Comparison of ENCODE assay signal across 25 cellular contexts in genomic region chr17:63390090-63390489, GRCh38. TPM values are rescaled to one million over a fixed set of nuclear protein-coding genes. Genes with fewer than 3 reads are reported as not detected.
DNase-seq lines count a peak whose midpoint lies in the region; ATAC-seq, FAIRE-seq and TF ChIP-seq lines count a peak whose summit lies in the region.
"Had no signal": no experiment of that assay in that cellular context is flagged by ENCODE, and none has a peak within 500 bp of the region (broad histone marks: within the 10 kb centered on the region; RNA-seq: fewer than 3 reads in every experiment).

No MANE protein-coding gene starts in this region.

- ATAC-seq in GM21529 (IDR thresholded peaks at IDR 0.05; ENCODE audit: unreplicated experiment) (peak; percentile 91), GM12878 (peak; percentile 90)
- ATAC-seq: GM23338, PC-3 had no signal

- H2AFZ ChIP-seq in GM12878 (ENCODE audit: control insufficient read depth, low read depth, low read length): no peak overlapping the region
- H2AFZ ChIP-seq: GM23338 had no signal

- no peak for TF ChIP-seq EP300 in GM12878 (IDR thresholded peaks at IDR 0.05; ENCODE audit: borderline replicate concordance in 1 of 2, control insufficient read depth in 1 of 2, low read depth in 2 of 2, low read length in 2 of 2)

- H3K4me2 ChIP-seq in GM12878 (ENCODE audit: control insufficient read depth, insufficient read depth): 0 out of 2 replicates have a peak overlapping the region, but pooled peaks have one; percentile 14
- H3K4me2 ChIP-seq: GM23338 had no signal

- no peak for TF ChIP-seq POLR2A in GM12878 (IDR thresholded peaks at IDR 0.05; ENCODE audit: low read depth, low read length)

- SMC1A ChIA-PET in GM12878 (lab: Charles Lee; ENCODE audit: uncharacterized antibody, unreplicated experiment): interaction anchor here (0.6 kb wide), 1 partner anchor 218 kb away, joined by 3 read pairs; no protein-coding TSS in a partner anchor

- WGBS in GM12878 (ENCODE audit: insufficient coverage, insufficient replicate concordance, low lambda C conversion rate, missing lambda C conversion rate): 7% methylated on average over 5 of the region's 5 CpGs

- no peaks in the 10 kb centered on the region for H3K79me2 ChIP-seq in GM12878 (ENCODE audit: control insufficient read depth, insufficient read depth, low read length)

- no peak for FAIRE-seq in GM12878 (lab: Jason Lieb, UNC)
- FAIRE-seq: G401.6, GM12891 had no signal

- H3K9ac ChIP-seq in GM12878 (ENCODE audit: control insufficient read depth, insufficient read depth, low read length): no peak overlapping the region

- no peak for TF ChIP-seq RAD21 in GM12878 (IDR thresholded peaks at IDR 0.05; ENCODE audit: insufficient read depth, low read depth, low read length)

- H3K4me1 ChIP-seq in GM12878 (ENCODE audit: control insufficient read depth, insufficient read depth, low read length): peaks cover 4% of the 10 kb centered on the region; the same call in 1 of the 2 replicates

- H3K27me3 ChIP-seq in GM12878 (replicated peaks in 1 of 2; ENCODE audit: control insufficient read depth in 2 of 2, insufficient read depth in 2 of 2, low read length in 1 of 2): no peaks in the 10 kb centered on the region

- no peak overlapping the region for H3K27ac ChIP-seq in GM12878 (ENCODE audit: control insufficient read depth, insufficient read depth)
- H3K27ac ChIP-seq: 22Rv1, C4-2B, RWPE1 had no signal

- no peaks in the 10 kb centered on the region for H4K20me1 ChIP-seq in GM12878 (ENCODE audit: control insufficient read depth, insufficient read depth)

- POLR2A ChIA-PET in GM10248 (lab: Yijun Ruan, JAX) (no interaction called here), GM12878 (lab: Charles Lee) (interaction anchor here (0.6 kb wide), 1 partner anchor 409 kb away, joined by 3 read pairs; no protein-coding TSS in a partner anchor)

- in situ Hi-C loops in GM12878 (cut with MboI): no loop called here

- H3K9me3 ChIP-seq in GM12878 (replicated peaks; ENCODE audit: control insufficient read depth, insufficient read depth, low read length): no peaks in the 10 kb centered on the region

- BruUV-seq in GM12878 (replicated peaks; lab: Mats Ljungman, UMichigan): no TSS peak

- intact Hi-C loops in GM12878 (cut with micrococcal nuclease; ENCODE audit: unreplicated experiment): no loop called here

- RAD21 ChIA-PET in GM12878 (lab: Charles Lee; ENCODE audit: unreplicated experiment): no interaction called here

- peak; percentile 23 for DNase-seq in GM10248 (ENCODE audit: extremely low spot score)
- DNase-seq in LHCN-M2 (ENCODE audit: low read depth): peak; percentile 79
- no peak for DNase-seq in GM12878 (ENCODE audit: low read depth, low spot score)
- no peak for DNase-seq in SIG-M5 treated with dmso at 0.1 percent for 504 hours (lab: John Stamatoyannopoulos, UW; ENCODE audit: unreplicated experiment)
- no peak for DNase-seq in DMS 273 (lab: John Stamatoyannopoulos, UW; ENCODE audit: unreplicated experiment)
- no peak for DNase-seq in HT-29 (ENCODE audit: low spot score)
- no peak for DNase-seq in midbrain (lab: John Stamatoyannopoulos, UW)
- DNase-seq: AML-193, DMS 273 treated with DMSO at 0.1 percent for 48 hours, HCEC 1CT, Kasumi-1, NCI-H1105, NCI-H1694 treated with DMSO at 0.1 percent for 48 hours, NCI-H510A, NCI-H774, PC-3, SIG-M5, T-helper 1 cell had no signal

- no peaks in the 10 kb centered on the region for H3K36me3 ChIP-seq in GM12878 (ENCODE audit: control insufficient read depth in 2 of 2, insufficient read depth in 2 of 2, low read length in 1 of 2)

- CTCF ChIA-PET in GM10248 (lab: Yijun Ruan, JAX): interaction anchor here (1.0 to 1.1 kb wide), 2 partner anchors 9 to 36 kb away, joined by 3 read pairs; no protein-coding TSS in a partner anchor
- CTCF ChIA-PET in GM12878 (lab: Yijun Ruan, JAX): interaction anchor here (0.6 kb wide), 1 partner anchor 400 kb away, joined by 3 read pairs; no protein-coding TSS in a partner anchor

- TF ChIP-seq CTCF in GM10248 (IDR thresholded peaks at IDR 0.05; ENCODE audit: control extremely low read depth, extremely low read depth, low read depth, missing control alignments) (no peak), GM12878 (IDR thresholded peaks at IDR 0.05 in 2 of 3, conservative IDR thresholded peaks at IDR 0.05 in 1 of 3; ENCODE audit: control insufficient read depth in 2 of 3, extremely low read depth in 1 of 3, insufficient read depth in 1 of 3, low read depth in 3 of 3, low read length in 3 of 3) (no peak)

- H3K4me3 ChIP-seq in GM12878: no peak overlapping the region
- H3K4me3 ChIP-seq: GM23338 had no signal

TF ChIP-seq in GM12878, 131 proteins besides CTCF, POLR2A, EP300 and RAD21 (continues in another document):
- TF ChIP-seq ZNF384 (IDR thresholded peaks at IDR 0.05; ENCODE audit: borderline replicate concordance, low read depth, low read length): no peak
- TF ChIP-seq PAX5 (IDR thresholded peaks at IDR 0.05; ENCODE audit: borderline replicate concordance, low read depth, low read length): no peak
- TF ChIP-seq ZSCAN29 (IDR thresholded peaks at IDR 0.05): no peak
- TF ChIP-seq BCLAF1 (IDR thresholded peaks at IDR 0.05): no peak
- no peak for TF ChIP-seq NR2C2 (IDR thresholded peaks at IDR 0.05; ENCODE audit: borderline replicate concordance, control insufficient read depth, insufficient read length, low read depth)
- peak; percentile 61; the same call in 1 of the 2 replicates for TF ChIP-seq ATF7 (IDR thresholded peaks at IDR 0.05; ENCODE audit: low read depth)
- TF ChIP-seq CREB1 (IDR thresholded peaks at IDR 0.05; ENCODE audit: low read depth): peak; percentile 63; the same call in 1 of the 2 replicates
- peak; percentile 21; the same call in 1 of the 2 replicates for TF ChIP-seq CREM (IDR thresholded peaks at IDR 0.05; ENCODE audit: low read depth)
- no peak for TF ChIP-seq TAF1 (IDR thresholded peaks at IDR 0.05; ENCODE audit: borderline replicate concordance, low read depth, low read length)
- TF ChIP-seq JUNB (IDR thresholded peaks at IDR 0.05): peak; percentile 25; the same call in 1 of the 2 replicates
- no peak for TF ChIP-seq E4F1 (IDR thresholded peaks at IDR 0.05; ENCODE audit: borderline replicate concordance, partially characterized antibody)
- no peak for TF ChIP-seq CBX5 (IDR thresholded peaks at IDR 0.05; ENCODE audit: low read depth)
- TF ChIP-seq SMC3 (IDR thresholded peaks at IDR 0.05; ENCODE audit: borderline replicate concordance, low read length): no peak

RNA-seq across cellular contexts. Expression of gene CYB561, which starts 56.0 kb away (rescaled TPM):
- total RNA-seq in LHCN-M2 (2014; rRNA removed) (3.8 and 6.7 TPM in 2 replicates), GM12878 (2014; rRNA removed) (2.8 and 2.9 TPM in 2 replicates), GM12878 (2014; rRNA removed; fragmentation: Illumina TruSeq; extraction: Trizol) (1.4 and 1.6 TPM in 2 replicates), GM12878 (2021) (3.3 and 4.2 TPM in 2 replicates)
- 5.5 TPM for polyA plus RNA-seq in LHCN-M2 (2012)
- 4.3 and 9.8 TPM in 2 replicates for total RNA-seq in GM12878 (2013; cell fraction: nucleolus; rRNA removed)
- polyA plus RNA-seq in GM12878 (2011; ENCODE audit: low read depth): 1.7 TPM
- polyA plus RNA-seq in GM12878 (2011; rRNA removed) (1.1 and 1.9 TPM in 2 replicates), GM12878 (2014; fragmentation: Illumina TruSeq; extraction: Trizol) (1.3 and 2.0 TPM in 2 replicates), GM12878 (2014; fragmentation: Nextera tagmentation; extraction: Ambion mirVana) (under 1 TPM; 0.52 to 0.93 TPM), GM12878 (2014; rRNA removed) (4.8 and 6.9 TPM in 2 replicates), GM12878 (2016; fragmentation: Nextera tagmentation; extraction: Ambion mirVana) (1 to 10 TPM; 3.3 TPM)
- 1.9 and 2.6 TPM in 2 replicates for polyA plus RNA-seq in GM12878 (2011; cell fraction: cytosol; rRNA removed)
- 1.8 and 2.1 TPM in 2 replicates for polyA plus RNA-seq in GM12878 (2011; cell fraction: nucleus; rRNA removed)
- 2.1 and 3.6 TPM in 2 replicates for polyA plus RNA-seq in GM12878 (2012)
- polyA minus RNA-seq in GM12878 (2011; rRNA and poly(A)+ RNA removed): 2.6 and 2.7 TPM in 2 replicates
- polyA minus RNA-seq in GM12878 (2011; cell fraction: cytosol; rRNA and poly(A)+ RNA removed): 0.62 and 0.94 TPM in 2 replicates
- polyA minus RNA-seq in GM12878 (2011; cell fraction: nucleus; rRNA and poly(A)+ RNA removed): 0.85 and 2.2 TPM in 2 replicates
- total RNA-seq in HT-29 (2014; rRNA removed; shearing (Covaris generic)): 104 and 105 TPM in 2 replicates

Comparison
In these comparisons a context has a peak if more than half of its experiments do, and no peak if none do; other contexts are left out.
1. DNase-seq: peak in GM10248 (single experiment) and LHCN-M2 (single experiment); none in GM12878 (single experiment), SIG-M5 treated with dmso at 0.1 percent for 504 hours (single experiment), DMS 273 (single experiment), HT-29 (single experiment) and midbrain (single experiment).